In genomic region chr4:27141530-27141929, GRCh38 we compare ENCODE assay signal across 1 cellular context.
TF ChIP-seq lines count a peak whose summit lies in the region.

No MANE protein-coding gene starts in this region.

TF ChIP-seq in GM23338, 12 proteins besides CTCF, POLR2A, EP300 and RAD21 (continued from another document):
- TF ChIP-seq EZH2phosphoT487 (IDR thresholded peaks at IDR 0.05; ENCODE audit: unreplicated experiment), result no peak
